ENCODE assay signal across 2 cellular contexts in the genomic region with DNA sequence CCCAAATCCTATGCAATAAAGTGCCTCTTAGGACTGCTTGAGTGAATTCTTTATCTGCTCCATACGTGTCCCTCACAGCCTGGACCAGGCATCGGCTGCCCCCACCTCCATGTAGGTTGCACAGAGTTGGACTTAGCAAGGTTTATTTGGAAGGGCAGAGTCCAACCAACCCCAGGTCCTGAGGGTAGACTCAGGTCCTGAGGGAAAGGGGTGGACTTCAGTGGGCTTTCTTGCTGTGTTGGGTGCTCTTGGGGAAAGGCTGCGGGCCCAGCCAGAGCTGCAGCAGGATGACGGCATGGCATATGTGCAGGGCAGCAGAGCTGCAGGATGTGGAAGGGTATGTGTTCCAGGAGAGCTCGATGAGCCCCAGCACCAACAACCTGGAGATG.
TF ChIP-seq lines count a peak whose summit lies in the region.

No MANE protein-coding gene starts in this region.

TF ChIP-seq in GM23338, 12 proteins besides CTCF, POLR2A, EP300 and RAD21:
- no peak for TF ChIP-seq EZH2 (IDR thresholded peaks at IDR 0.05; ENCODE audit: low read depth, unreplicated experiment)
- no peak for TF ChIP-seq NANOG (IDR thresholded peaks at IDR 0.05; ENCODE audit: borderline replicate concordance)
- no peak for TF ChIP-seq ZNF114 (CRISPR knock-in tag; IDR thresholded peaks at IDR 0.05)
- TF ChIP-seq ETS1 (IDR thresholded peaks at IDR 0.05) = no peak

TF ChIP-seq in HepG2, 621 proteins besides CTCF, POLR2A, EP300 and RAD21:
- TF ChIP-seq ZNF709 (CRISPR knock-in tag; IDR thresholded peaks at IDR 0.05) = no peak
- TF ChIP-seq, protein P1, sequence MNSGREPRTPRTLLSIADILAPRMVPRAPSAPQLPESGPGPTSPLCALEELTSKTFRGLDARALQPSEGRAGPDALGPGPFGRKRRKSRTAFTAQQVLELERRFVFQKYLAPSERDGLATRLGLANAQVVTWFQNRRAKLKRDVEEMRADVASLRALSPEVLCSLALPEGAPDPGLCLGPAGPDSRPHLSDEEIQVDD (CRISPR knock-in tag; IDR thresholded peaks at IDR 0.05; ENCODE audit: borderline replicate concordance) = no peak
- no peak for TF ChIP-seq USF2 (IDR thresholded peaks at IDR 0.05; ENCODE audit: low read depth, low read length)
- TF ChIP-seq USF2 (CRISPR knock-in tag; IDR thresholded peaks at IDR 0.05; ENCODE audit: borderline replicate concordance) = 0 out of 2 replicates have a peak, but pooled peaks have one; percentile 11
- no peak for TF ChIP-seq KDM5B (CRISPR knock-in tag; IDR thresholded peaks at IDR 0.05; ENCODE audit: borderline replicate concordance)
